In the genomic region with DNA sequence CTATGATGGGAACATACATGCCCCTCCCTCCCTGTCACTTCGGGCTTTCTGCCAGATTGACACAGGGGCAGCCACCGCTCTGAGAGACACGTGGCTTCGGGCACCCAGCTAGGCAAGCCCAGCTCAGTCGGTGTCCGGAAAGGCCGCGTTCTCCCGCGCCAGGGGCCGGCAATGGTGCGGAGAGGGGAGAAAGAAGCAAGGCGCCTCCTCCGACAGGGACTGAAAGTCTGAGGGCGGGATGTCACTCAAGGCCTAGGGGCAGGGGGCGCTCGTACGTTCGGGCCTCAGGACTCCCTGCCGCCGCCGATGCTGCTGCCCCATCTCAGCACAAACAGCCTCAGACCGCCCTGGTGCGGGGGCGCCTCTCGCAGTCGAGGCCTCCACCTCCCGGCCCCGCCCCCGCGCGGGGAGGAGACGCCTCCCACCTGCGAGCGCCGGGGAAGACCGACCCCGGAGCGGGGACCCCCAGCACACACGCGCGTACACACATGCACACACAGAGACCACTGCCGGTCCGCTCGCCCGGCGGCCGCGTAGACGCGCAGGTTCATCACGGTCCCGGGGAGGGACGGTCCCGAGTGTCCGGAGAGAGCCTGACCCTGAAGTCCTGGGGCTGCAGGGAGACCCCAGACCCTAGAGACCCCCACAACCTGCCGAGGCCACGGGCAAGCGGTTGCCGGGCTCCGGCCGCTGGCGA, we compare ENCODE assay signal across 7 cellular contexts. TPM values are rescaled to one million over a fixed set of nuclear protein-coding genes. Genes with fewer than 3 reads are reported as not detected.
DNase-seq lines count a peak whose midpoint lies in the region; ATAC-seq, FAIRE-seq and TF ChIP-seq lines count a peak whose summit lies in the region.

No MANE protein-coding gene starts in this region.

- H3K9me1 ChIP-seq in keratinocyte (ENCODE audit: control insufficient read depth, extremely low read depth, insufficient read depth, low read length), result no peaks in the 10 kb centered on the region

- no peak for FAIRE-seq in keratinocyte (lab: Jason Lieb, UNC)

- H4K20me1 ChIP-seq in keratinocyte (ENCODE audit: control insufficient read depth, extremely low read depth, insufficient read depth, low read length), result no peaks in the 10 kb centered on the region

- peaks cover 16% of the 10 kb centered on the region for H3K4me1 ChIP-seq in keratinocyte (ENCODE audit: control insufficient read depth, extremely low read depth, insufficient read depth, low read length)

- dilution Hi-C loops in keratinocyte (cut with MboI; ENCODE audit: extremely low pct_ligation_motif_present, low sequenced_read_pairs), result no loop called here

- H3K27me3 ChIP-seq in keratinocyte (ENCODE audit: control insufficient read depth, extremely low read depth, insufficient read depth, low read length), result peaks cover 51% of the 10 kb centered on the region

- no peak for ATAC-seq in HG03196 (IDR thresholded peaks at IDR 0.05; ENCODE audit: unreplicated experiment)

- no peaks in the 10 kb centered on the region for H3K79me2 ChIP-seq in keratinocyte (ENCODE audit: control insufficient read depth, insufficient read depth, low read length)

- no peaks in the 10 kb centered on the region for H3K9me3 ChIP-seq in keratinocyte (ENCODE audit: control insufficient read depth, low read depth, low read length)

- H3K4me2 ChIP-seq in keratinocyte (ENCODE audit: control insufficient read depth, extremely low read depth, insufficient read depth, low read depth, low read length), result peak overlapping the region; percentile 78

- peak; percentile 51 for TF ChIP-seq CTCF in GM13977 (IDR thresholded peaks at IDR 0.05; ENCODE audit: extremely low read depth, insufficient read depth, missing control alignments)
- TF ChIP-seq CTCF in keratinocyte (optimal IDR thresholded peaks at IDR 0.05 in 1 of 3, IDR thresholded peaks at IDR 0.05 in 1 of 3, conservative IDR thresholded peaks at IDR 0.05 in 1 of 3; ENCODE audit: extremely low read depth in 1 of 3, insufficient read depth in 2 of 3, low read length in 3 of 3), result peak in 1 of 3 experiments; percentile 45

- no peaks in the 10 kb centered on the region for H3K36me3 ChIP-seq in keratinocyte (ENCODE audit: control insufficient read depth in 2 of 2, extremely low read depth in 1 of 2, insufficient read depth in 2 of 2, low read length in 2 of 2)

- H3K27ac ChIP-seq in keratinocyte (ENCODE audit: control insufficient read depth, insufficient read depth, low read length), result no peak overlapping the region

- H2AFZ ChIP-seq in keratinocyte (ENCODE audit: control insufficient read depth, low read length), result no peak overlapping the region

- in situ Hi-C loops in GM13977 (cut with MboI; ENCODE audit: low pct_unique_long_range_greater_than_20kb, low sequenced_read_pairs, unreplicated experiment) (no loop called here), ACHN (cut with HindIII; ENCODE audit: low pct_ligation_motif_present, low pct_unique_long_range_greater_than_20kb, low sequenced_read_pairs) (no loop called here)

- DNase-seq in GM13977 (ENCODE audit: low spot score) (peak; percentile 70), NCI-H526 (lab: John Stamatoyannopoulos, UW) (peak; percentile 42 to 88), keratinocyte (ENCODE audit: low read depth, low spot score) (no peak), ACHN (no peak)
- peak; percentile 57 for DNase-seq in activated naive CD4-positive, alpha-beta T cell treated with Interleukin-2 at 50 U/mL for 16 hours
- DNase-seq in stimulated activated CD8-positive, alpha-beta memory T cell treated with anti-CD3 and anti-CD28 coated beads, Interleukin-15, amount 100 ng/mL, for 48 hours (ENCODE audit: low read depth in 2 of 2), result peak; percentile 16 to 33

- no peak overlapping the region for H3K9ac ChIP-seq in keratinocyte (ENCODE audit: control insufficient read depth, extremely low read depth, insufficient read depth, low read length)

- peak overlapping the region in 2 of 3 experiments; percentile 46 to 63 for H3K4me3 ChIP-seq in keratinocyte (ENCODE audit: control insufficient read depth in 2 of 3, extremely low read depth in 1 of 3, insufficient read depth in 2 of 3, low read depth in 1 of 3, low read length in 3 of 3)

RNA-seq across cellular contexts. Expression of a gene that starts 1.9 kb away (rescaled TPM):
- not detected in 3 replicates for polyA plus RNA-seq in keratinocyte
- polyA plus RNA-seq in keratinocyte (2011; ENCODE audit: low read depth), result not detected
- polyA plus RNA-seq in keratinocyte (2011; cell fraction: cytosol; rRNA removed), result not detected in 2 replicates
- 0.05 and 0.13 TPM in 2 replicates for polyA plus RNA-seq in keratinocyte (2011; cell fraction: nucleus; rRNA removed)
- polyA plus RNA-seq in keratinocyte (2012; ENCODE audit: low replicate concordance), result 0.05 TPM in 1 of 2 replicates, not detected in the other
- not detected in 3 replicates for polyA minus RNA-seq in keratinocyte
- not detected for polyA minus RNA-seq in keratinocyte (2011; cell fraction: cytosol; rRNA and poly(A)+ RNA removed)
- not detected in 2 replicates for polyA minus RNA-seq in keratinocyte (2011; cell fraction: nucleus; rRNA and poly(A)+ RNA removed)

Comparison
In these comparisons a context has a peak if more than half of its experiments do, and no peak if none do; other contexts are left out.
1. DNase-seq: peak in GM13977 (single experiment), NCI-H526 (2 of 2), activated naive CD4-positive, alpha-beta T cell treated with Interleukin-2 at 50 U/mL for 16 hours (single experiment) and stimulated activated CD8-positive, alpha-beta memory T cell treated with anti-CD3 and anti-CD28 coated beads, Interleukin-15, amount 100 ng/mL, for 48 hours (2 of 2); none in keratinocyte (single experiment) and ACHN (single experiment).